ENCODE assay signal across 10 cellular contexts in the genomic region with DNA sequence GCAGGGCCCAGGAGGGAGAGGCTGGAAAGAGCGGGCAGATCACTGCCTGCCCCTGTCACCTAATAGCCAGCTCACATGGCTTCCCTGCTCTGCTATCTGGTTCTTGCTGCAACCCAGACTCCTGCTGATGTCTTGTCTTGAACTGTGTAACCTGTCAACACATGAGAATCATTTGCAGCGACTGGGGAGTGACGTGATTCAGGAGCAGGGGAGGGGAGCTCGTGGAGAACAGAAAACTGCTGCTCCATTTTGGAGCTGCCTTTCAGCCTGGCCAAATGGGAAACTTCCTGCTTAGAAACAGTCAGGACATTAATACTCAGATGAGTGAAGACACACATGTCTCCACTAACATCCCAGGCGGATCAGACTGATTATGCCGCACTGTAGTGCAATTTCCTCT. TPM values are rescaled to one million over a fixed set of nuclear protein-coding genes. Genes with fewer than 3 reads are reported as not detected.
DNase-seq lines count a peak whose midpoint lies in the region; ATAC-seq and TF ChIP-seq lines count a peak whose summit lies in the region.
"Had no signal": no experiment of that assay in that cellular context is flagged by ENCODE, and none has a peak within 500 bp of the region (broad histone marks: within the 10 kb centered on the region; RNA-seq: fewer than 3 reads in every experiment).

No MANE protein-coding gene starts in this region.

- 71 to 84% methylated on average over 6 of the region's 6 CpGs for WGBS in sigmoid colon, 2 donors

- no peak for ATAC-seq in GM21717 (IDR thresholded peaks at IDR 0.05; ENCODE audit: unreplicated experiment)
- ATAC-seq in CD4-positive, alpha-beta T cell (ENCODE audit: poor library complexity) = no peak

- CTCF ChIA-PET in HEK293 (lab: Yijun Ruan, JAX) = interaction anchor here (0.7 to 1.2 kb wide), 2 partner anchors 17 to 21 kb away, joined by 3 to 7 read pairs; no protein-coding TSS in a partner anchor
- CTCF ChIA-PET in CD4-positive, alpha-beta T cell (lab: Charles Lee) = no interaction called here

- H3K4me1 Mint-ChIP-seq in CD4-positive, alpha-beta T cell (ENCODE audit: low read depth) = no peaks in the 10 kb centered on the region

- no peaks in the 10 kb centered on the region for H3K36me3 Mint-ChIP-seq in CD4-positive, alpha-beta T cell (ENCODE audit: low read depth)

- no peak overlapping the region for H3K4me3 Mint-ChIP-seq in CD4-positive, alpha-beta T cell

- H3K9ac ChIP-seq in SK-N-MC (ENCODE audit: insufficient read length) = no peak overlapping the region

- H3K27me3 ChIP-seq in cardiac muscle cell (no peaks in the 10 kb centered on the region), sigmoid colon (no peaks in the 10 kb centered on the region)
- no peaks in the 10 kb centered on the region for H3K27me3 ChIP-seq in CD4-positive, alpha-beta T cell (ENCODE audit: control insufficient read depth, insufficient read depth, low read length)

- H3K4me3 ChIP-seq in HEK293 (ENCODE audit: low read depth, low read length) (no peak overlapping the region), SK-N-MC (peak overlapping the region; percentile 9), cardiac muscle cell (no peak overlapping the region), sigmoid colon (no peak overlapping the region)

- TF ChIP-seq EP300 in sigmoid colon (IDR thresholded peaks at IDR 0.05) = no peak

- TF ChIP-seq CTCF in HEK293 (tag by site-specific recombination; IDR thresholded peaks at IDR 0.05) (no peak), cardiac muscle cell (IDR thresholded peaks at IDR 0.05; ENCODE audit: low read depth, low read length) (no peak), sigmoid colon (IDR thresholded peaks at IDR 0.05) (no peak)
- no peak for TF ChIP-seq CTCF in CD4-positive, alpha-beta T cell (IDR thresholded peaks at IDR 0.05)

- H3K9me3 ChIP-seq in HEK293 (ENCODE audit: control insufficient read depth, insufficient read depth, low read depth, low read length) (no peaks in the 10 kb centered on the region), SK-N-MC (ENCODE audit: low read depth, low read length) (no peaks in the 10 kb centered on the region), cardiac muscle cell (ENCODE audit: low read depth) (no peaks in the 10 kb centered on the region), sigmoid colon (no peaks in the 10 kb centered on the region)
- H3K9me3 ChIP-seq in CD4-positive, alpha-beta T cell (ENCODE audit: control insufficient read depth, low read length) = no peaks in the 10 kb centered on the region

- H3K27ac ChIP-seq in HEK293 (ENCODE audit: extremely low read depth, low read depth, low read length) (no peak overlapping the region), SK-N-MC (peak overlapping the region; percentile 60), cardiac muscle cell (peak overlapping the region; percentile 87), sigmoid colon (peak overlapping the region; percentile 4 to 87 (median 45))
- H3K27ac ChIP-seq in CD4-positive, alpha-beta T cell (ENCODE audit: low read depth, low read length) = no peak overlapping the region

- no peak for TF ChIP-seq POLR2A in sigmoid colon (IDR thresholded peaks at IDR 0.05)

- DNase-seq in SK-N-MC (ENCODE audit: low read depth, low spot score) = no peak
- DNase-seq in cardiac muscle cell (ENCODE audit: low read depth in 1 of 2, low spot score in 1 of 2) = peak; percentile 48 to 61
- no peak for DNase-seq in sigmoid colon
- DNase-seq in stimulated activated CD4-positive, alpha-beta T cell treated with anti-CD3 and anti-CD28 coated beads, Interleukin-15, amount 100 ng/mL, for 24 hours = no peak
- DNase-seq in CD4-positive, alpha-beta T cell = no peak
- DNase-seq in hypothalamus (lab: John Stamatoyannopoulos, UW) = no peak
- DNase-seq: NK-92 treated with Interleukin-12 subunit alpha and Interleukin-12 subunit beta, amount 100 ng/mL, for 24 hours; small intestine had no signal

- no peaks in the 10 kb centered on the region for H3K36me3 ChIP-seq in HEK293 (ENCODE audit: control insufficient read depth in 2 of 2, insufficient read depth in 1 of 2, low read length in 2 of 2)
- no peaks in the 10 kb centered on the region for H3K36me3 ChIP-seq in SK-N-MC (ENCODE audit: insufficient read depth, low read length)
- H3K36me3 ChIP-seq in cardiac muscle cell = no peaks in the 10 kb centered on the region
- no peaks in the 10 kb centered on the region for H3K36me3 ChIP-seq in sigmoid colon

- no peaks in the 10 kb centered on the region for H3K27me3 Mint-ChIP-seq in CD4-positive, alpha-beta T cell

- H3K4me1 ChIP-seq in HEK293 (ENCODE audit: control insufficient read depth, insufficient read depth, low read length) = peaks cover 5% of the 10 kb centered on the region; the same call in 1 of the 2 replicates
- peaks cover 51% of the 10 kb centered on the region for H3K4me1 ChIP-seq in cardiac muscle cell (ENCODE audit: low read depth)
- peaks cover 0 to 37% (median 32%) of the 10 kb centered on the region in 4 donors for H3K4me1 ChIP-seq in sigmoid colon

- H3K27ac Mint-ChIP-seq in CD4-positive, alpha-beta T cell = no peak overlapping the region

- intact Hi-C loops in sigmoid colon (cut with DNase I) = no loop called here
- intact Hi-C loops in CD4-positive, alpha-beta T cell (cut with DNase I, micrococcal nuclease) = no loop called here

- no peaks in the 10 kb centered on the region for H3K9me3 Mint-ChIP-seq in CD4-positive, alpha-beta T cell

- POLR2A ChIA-PET in HEK293 (lab: Yijun Ruan, JAX) = no interaction called here
- POLR2A ChIA-PET in CD4-positive, alpha-beta T cell (lab: Charles Lee) = no interaction called here

TF ChIP-seq in HEK293, 187 proteins besides CTCF, POLR2A, EP300 and RAD21:
- TF ChIP-seq ZNF664 (tag by site-specific recombination; IDR thresholded peaks at IDR 0.05) (no peak), ZNF132 (tag by site-specific recombination; IDR thresholded peaks at IDR 0.05; ENCODE audit: borderline replicate concordance) (no peak), HOXA7 (CRISPR knock-in tag; IDR thresholded peaks at IDR 0.05; ENCODE audit: borderline replicate concordance) (no peak), FEZF1 (tag by site-specific recombination; IDR thresholded peaks at IDR 0.05) (peak; percentile 27; the same call in 1 of the 2 replicates), ZIC2 (tag by site-specific recombination; IDR thresholded peaks at IDR 0.05) (peak; percentile 37; the same call in 1 of the 2 replicates), ZNF248 (tag by site-specific recombination; IDR thresholded peaks at IDR 0.05) (no peak), ZNF600 (tag by site-specific recombination; IDR thresholded peaks at IDR 0.05) (peak; percentile 58)
- TF ChIP-seq, protein P1, sequence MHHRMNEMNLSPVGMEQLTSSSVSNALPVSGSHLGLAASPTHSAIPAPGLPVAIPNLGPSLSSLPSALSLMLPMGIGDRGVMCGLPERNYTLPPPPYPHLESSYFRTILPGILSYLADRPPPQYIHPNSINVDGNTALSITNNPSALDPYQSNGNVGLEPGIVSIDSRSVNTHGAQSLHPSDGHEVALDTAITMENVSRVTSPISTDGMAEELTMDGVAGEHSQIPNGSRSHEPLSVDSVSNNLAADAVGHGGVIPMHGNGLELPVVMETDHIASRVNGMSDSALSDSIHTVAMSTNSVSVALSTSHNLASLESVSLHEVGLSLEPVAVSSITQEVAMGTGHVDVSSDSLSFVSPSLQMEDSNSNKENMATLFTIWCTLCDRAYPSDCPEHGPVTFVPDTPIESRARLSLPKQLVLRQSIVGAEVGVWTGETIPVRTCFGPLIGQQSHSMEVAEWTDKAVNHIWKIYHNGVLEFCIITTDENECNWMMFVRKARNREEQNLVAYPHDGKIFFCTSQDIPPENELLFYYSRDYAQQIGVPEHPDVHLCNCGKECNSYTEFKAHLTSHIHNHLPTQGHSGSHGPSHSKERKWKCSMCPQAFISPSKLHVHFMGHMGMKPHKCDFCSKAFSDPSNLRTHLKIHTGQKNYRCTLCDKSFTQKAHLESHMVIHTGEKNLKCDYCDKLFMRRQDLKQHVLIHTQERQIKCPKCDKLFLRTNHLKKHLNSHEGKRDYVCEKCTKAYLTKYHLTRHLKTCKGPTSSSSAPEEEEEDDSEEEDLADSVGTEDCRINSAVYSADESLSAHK (tag by site-specific recombination; IDR thresholded peaks at IDR 0.05) = peak; percentile 90
- TF ChIP-seq, protein P2, sequence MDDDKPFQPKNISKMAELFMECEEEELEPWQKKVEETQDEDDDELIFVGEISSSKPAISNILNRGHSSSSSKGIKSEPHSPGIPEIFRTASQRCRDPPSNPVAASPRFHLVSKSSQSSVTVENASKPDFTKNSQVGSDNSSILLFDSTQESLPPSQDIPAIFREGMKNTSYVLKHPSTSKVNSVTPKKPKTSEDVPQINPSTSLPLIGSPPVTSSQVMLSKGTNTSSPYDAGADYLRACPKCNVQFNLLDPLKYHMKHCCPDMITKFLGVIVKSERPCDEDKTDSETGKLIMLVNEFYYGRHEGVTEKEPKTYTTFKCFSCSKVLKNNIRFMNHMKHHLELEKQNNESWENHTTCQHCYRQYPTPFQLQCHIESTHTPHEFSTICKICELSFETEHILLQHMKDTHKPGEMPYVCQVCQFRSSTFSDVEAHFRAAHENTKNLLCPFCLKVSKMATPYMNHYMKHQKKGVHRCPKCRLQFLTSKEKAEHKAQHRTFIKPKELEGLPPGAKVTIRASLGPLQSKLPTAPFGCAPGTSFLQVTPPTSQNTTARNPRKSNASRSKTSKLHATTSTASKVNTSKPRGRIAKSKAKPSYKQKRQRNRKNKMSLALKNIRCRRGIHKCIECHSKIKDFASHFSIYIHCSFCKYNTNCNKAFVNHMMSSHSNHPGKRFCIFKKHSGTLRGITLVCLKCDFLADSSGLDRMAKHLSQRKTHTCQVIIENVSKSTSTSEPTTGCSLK (tag by site-specific recombination; IDR thresholded peaks at IDR 0.05) = no peak
- TF ChIP-seq, protein P3, sequence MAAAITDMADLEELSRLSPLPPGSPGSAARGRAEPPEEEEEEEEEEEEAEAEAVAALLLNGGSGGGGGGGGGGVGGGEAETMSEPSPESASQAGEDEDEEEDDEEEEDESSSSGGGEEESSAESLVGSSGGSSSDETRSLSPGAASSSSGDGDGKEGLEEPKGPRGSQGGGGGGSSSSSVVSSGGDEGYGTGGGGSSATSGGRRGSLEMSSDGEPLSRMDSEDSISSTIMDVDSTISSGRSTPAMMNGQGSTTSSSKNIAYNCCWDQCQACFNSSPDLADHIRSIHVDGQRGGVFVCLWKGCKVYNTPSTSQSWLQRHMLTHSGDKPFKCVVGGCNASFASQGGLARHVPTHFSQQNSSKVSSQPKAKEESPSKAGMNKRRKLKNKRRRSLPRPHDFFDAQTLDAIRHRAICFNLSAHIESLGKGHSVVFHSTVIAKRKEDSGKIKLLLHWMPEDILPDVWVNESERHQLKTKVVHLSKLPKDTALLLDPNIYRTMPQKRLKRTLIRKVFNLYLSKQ (tag by site-specific recombination; IDR thresholded peaks at IDR 0.05; ENCODE audit: borderline replicate concordance) = no peak

RNA-seq across cellular contexts. Expression of a gene that starts 38.1 kb away (rescaled TPM):
- 685 and 1,239 TPM in 2 replicates for total RNA-seq in cardiac muscle cell
- 1,245 and 1,367 TPM in 2 replicates for polyA plus RNA-seq in cardiac muscle cell
- 1,000 to 10,000 TPM in 3 of 4 donors, 100 to 1,000 TPM in 1; 991 to 2,007 (median 1,382) TPM for total RNA-seq in sigmoid colon
- 1,000 to 10,000 TPM; 3,342 to 6,789 (median 3,480) TPM for polyA plus RNA-seq in sigmoid colon
- total RNA-seq in CD4-positive, alpha-beta T cell = 1,000 to 10,000 TPM; 4,138 to 4,142 TPM

Comparison
In these comparisons a context has a peak if more than half of its experiments do, and no peak if none do; other contexts are left out.
1. H3K27ac ChIP-seq: peak in SK-N-MC (single experiment), cardiac muscle cell (single experiment) and sigmoid colon (4 of 4); none in HEK293 (single experiment) and CD4-positive, alpha-beta T cell (single experiment).
2. DNase-seq: peak in cardiac muscle cell (2 of 2); none in SK-N-MC (single experiment), sigmoid colon (single experiment), stimulated activated CD4-positive, alpha-beta T cell treated with anti-CD3 and anti-CD28 coated beads, Interleukin-15, amount 100 ng/mL, for 24 hours (single experiment), CD4-positive, alpha-beta T cell (0 of 10) and hypothalamus (0 of 51).